In genomic region chr19:49513746-49514118, GRCh38 we compare ENCODE assay signal across 9 cellular contexts. TPM values are rescaled to one million over a fixed set of nuclear protein-coding genes. Genes with fewer than 3 reads are reported as not detected.
A peak's percentile ranks its signal among the peaks of the same experiment; 100 is the strongest.
DNase-seq lines count a peak whose midpoint lies in the region; ATAC-seq and TF ChIP-seq lines count a peak whose summit lies in the region.
"Had no signal": no experiment of that assay in that cellular context is flagged by ENCODE, and none has a peak within 500 bp of the region (broad histone marks: within the 10 kb centered on the region; RNA-seq: fewer than 3 reads in every experiment).

No MANE protein-coding gene starts in this region.

- H3K9ac ChIP-seq in ES-I3 (ENCODE audit: low read depth, low read length): peak overlapping the region; percentile 81

- in situ Hi-C loops in Panc1 (cut with HindIII; ENCODE audit: low pct_unique_long_range_greater_than_20kb, low sequenced_read_pairs): no loop called here

- H3K4me1 ChIP-seq in ES-I3 (ENCODE audit: insufficient read depth, low read length): peaks cover 5% of the 10 kb centered on the region; the same call in 1 of the 2 replicates
- H3K4me1 ChIP-seq in Panc1 (ENCODE audit: control insufficient read depth, insufficient read depth, low read length): no peaks in the 10 kb centered on the region
- H3K4me1 ChIP-seq in prostate gland (replicated peaks): no peaks in the 10 kb centered on the region

- TF ChIP-seq POLR2A in prostate gland (IDR thresholded peaks at IDR 0.05): no peak

- H3K36me3 ChIP-seq in ES-I3 (ENCODE audit: insufficient read depth, low read length) (no peaks in the 10 kb centered on the region), Panc1 (ENCODE audit: control insufficient read depth, insufficient read depth, low read length) (no peaks in the 10 kb centered on the region), prostate gland (no peaks in the 10 kb centered on the region)

- 27% methylated on average over 12 of the region's 12 CpGs for WGBS in prostate gland

- POLR2A ChIA-PET in Panc1 (lab: Charles Lee): interaction anchor here (0.6 kb wide), 1 partner anchor 33 kb away, joined by 3 read pairs; no protein-coding TSS in a partner anchor

- ATAC-seq in Panc1 (peak; percentile 72), GM21526 (IDR thresholded peaks at IDR 0.05; ENCODE audit: low FRiP score, unreplicated experiment) (no peak), GM19397 (IDR thresholded peaks at IDR 0.05; ENCODE audit: unreplicated experiment) (no peak)

- DNase-seq in Panc1 (ENCODE audit: low read depth, low spot score) (no peak), fibroblast of pulmonary artery (ENCODE audit: low read depth) (no peak), prostate gland (ENCODE audit: low spot score) (no peak), SK-N-DZ (ENCODE audit: low spot score) (no peak), DMS153 treated with DMSO at 0.1 percent for 48 hours (lab: John Stamatoyannopoulos, UW; ENCODE audit: unreplicated experiment) (no peak)
- DNase-seq: SW 1271 had no signal

- no peak for TF ChIP-seq CTCF in Panc1 (IDR thresholded peaks at IDR 0.05)
- no peak for TF ChIP-seq CTCF in fibroblast of pulmonary artery (IDR thresholded peaks at IDR 0.05; ENCODE audit: low read length, missing control alignments)
- no peak for TF ChIP-seq CTCF in prostate gland (IDR thresholded peaks at IDR 0.05)

- CTCF ChIA-PET in Panc1 (lab: Charles Lee): interaction anchor here (0.5 kb wide), 1 partner anchor 58 kb away, joined by 6 read pairs; no protein-coding TSS in a partner anchor

- no peaks in the 10 kb centered on the region for H3K27me3 ChIP-seq in Panc1 (ENCODE audit: control insufficient read depth, insufficient read depth, low read length)
- H3K27me3 ChIP-seq in prostate gland (replicated peaks; ENCODE audit: insufficient read depth): no peaks in the 10 kb centered on the region

- H3K27ac ChIP-seq in Panc1 (ENCODE audit: low read length): no peak overlapping the region
- peak overlapping the region; percentile 83 to 90 for H3K27ac ChIP-seq in prostate gland

- intact Hi-C loops in Panc1 (cut with micrococcal nuclease; ENCODE audit: unreplicated experiment) (no loop called here), prostate gland (cut with DNase I) (no loop called here)

- no TSS peak for BruUV-seq in Panc1 (replicated peaks; lab: Mats Ljungman, UMichigan)

- H3K9me3 ChIP-seq in ES-I3 (ENCODE audit: control insufficient read depth, insufficient read depth, low read length) (no peaks in the 10 kb centered on the region), Panc1 (ENCODE audit: control insufficient read depth, insufficient read depth, low read depth, low read length) (no peaks in the 10 kb centered on the region), prostate gland (no peaks in the 10 kb centered on the region)

- H3K4me3 ChIP-seq in Panc1 (ENCODE audit: low read depth in 2 of 2, low read length in 2 of 2) (peak overlapping the region; percentile 54 to 61), fibroblast of pulmonary artery (replicated peaks; ENCODE audit: low read depth, low read length) (peak overlapping the region; percentile 66), prostate gland (peak overlapping the region; percentile 71 to 82)

RNA-seq across cellular contexts. Expression of gene FCGRT, which starts 1.3 kb away (rescaled TPM):
- total RNA-seq in Panc1 (2021; ENCODE audit: unreplicated experiment) (16.7 TPM), prostate gland (100 to 1,000 TPM; 140 to 153 TPM)
- 39.5 TPM for polyA plus RNA-seq in Panc1 (2012; ENCODE audit: insufficient read length)
- polyA plus RNA-seq in SK-N-DZ (2014; cell fraction: cytosol; rRNA removed): 6.2 and 10.0 TPM in 2 replicates
- polyA plus RNA-seq in SK-N-DZ (2014; cell fraction: nucleus; rRNA removed): 12.9 and 20.4 TPM in 2 replicates

RNA-seq across cellular contexts. Expression of gene RCN3, which starts 14.1 kb away (rescaled TPM):
- 3.0 TPM for total RNA-seq in Panc1 (2021; ENCODE audit: unreplicated experiment)
- 16.3 TPM for polyA plus RNA-seq in Panc1 (2012; ENCODE audit: insufficient read length)
- total RNA-seq in prostate gland: 10 to 100 TPM in 1 of 2 donors, 1 to 10 TPM in 1; 2.5 to 14.5 TPM
- 6.9 and 16.4 TPM in 2 replicates for polyA plus RNA-seq in SK-N-DZ (2014; cell fraction: cytosol; rRNA removed)
- polyA plus RNA-seq in SK-N-DZ (2014; cell fraction: nucleus; rRNA removed): 7.5 and 25.5 TPM in 2 replicates

RNA-seq across cellular contexts. Expression of gene RPS11, which starts 17.5 kb away (rescaled TPM):
- total RNA-seq in Panc1 (2021; ENCODE audit: unreplicated experiment) (956 TPM), prostate gland (1,000 to 10,000 TPM; 4,118 to 4,499 TPM)
- polyA plus RNA-seq in Panc1 (2012; ENCODE audit: insufficient read length): 2,025 TPM
- 2,955 and 3,351 TPM in 2 replicates for polyA plus RNA-seq in SK-N-DZ (2014; cell fraction: cytosol; rRNA removed)
- 1,993 and 2,628 TPM in 2 replicates for polyA plus RNA-seq in SK-N-DZ (2014; cell fraction: nucleus; rRNA removed)

RNA-seq across cellular contexts. Expression of gene RPL13A, which starts 26.3 kb away (rescaled TPM):
- total RNA-seq in Panc1 (2021; ENCODE audit: unreplicated experiment) (1,196 TPM), prostate gland (1,000 to 10,000 TPM; 2,414 to 3,956 TPM)
- polyA plus RNA-seq in Panc1 (2012; ENCODE audit: insufficient read length): 1,501 TPM
- 2,059 and 2,161 TPM in 2 replicates for polyA plus RNA-seq in SK-N-DZ (2014; cell fraction: cytosol; rRNA removed)
- 1,139 and 1,390 TPM in 2 replicates for polyA plus RNA-seq in SK-N-DZ (2014; cell fraction: nucleus; rRNA removed)

RNA-seq across cellular contexts. Expression of gene FLT3LG, which starts 39.7 kb away (rescaled TPM):
- total RNA-seq in Panc1 (2021; ENCODE audit: unreplicated experiment) (1.5 TPM), prostate gland (10 to 100 TPM in 1 of 2 donors, 1 to 10 TPM in 1; 2.9 to 10.7 TPM)
- 2.9 TPM for polyA plus RNA-seq in Panc1 (2012; ENCODE audit: insufficient read length)
- polyA plus RNA-seq in SK-N-DZ (2014; cell fraction: cytosol; rRNA removed): 0.32 and 0.54 TPM in 2 replicates
- polyA plus RNA-seq in SK-N-DZ (2014; cell fraction: nucleus; rRNA removed): 1.1 and 1.5 TPM in 2 replicates
